In genomic region chr17:65515512-65515911, GRCh38 we compare ENCODE assay signal across 1 cellular context.
A peak's percentile ranks its signal among the peaks of the same experiment; 100 is the strongest.
TF ChIP-seq lines count a peak whose summit lies in the region.

No MANE protein-coding gene starts in this region.

TF ChIP-seq in HepG2, 621 proteins besides CTCF, POLR2A, EP300 and RAD21:
- TF ChIP-seq ZNF121 (CRISPR knock-in tag; IDR thresholded peaks at IDR 0.05) (0 out of 2 replicates have a peak, but pooled peaks have one; percentile 11), XBP1 (CRISPR knock-in tag; IDR thresholded peaks at IDR 0.05) (no peak), ZSCAN22 (CRISPR knock-in tag; IDR thresholded peaks at IDR 0.05) (peak; percentile 77; the same call in 1 of the 2 replicates), CSRNP1 (CRISPR knock-in tag; IDR thresholded peaks at IDR 0.05) (0 out of 2 replicates have a peak, but pooled peaks have one; percentile 12), ZNF589 (CRISPR knock-in tag; conservative IDR thresholded peaks at IDR 0.05) (no peak), ZNF687 (CRISPR knock-in tag; IDR thresholded peaks at IDR 0.05) (peak; percentile 12; the same call in 1 of the 2 replicates), SALL1 (CRISPR knock-in tag; IDR thresholded peaks at IDR 0.05) (0 out of 2 replicates have a peak, but pooled peaks have one; percentile 15), ATF6 (CRISPR knock-in tag; conservative IDR thresholded peaks at IDR 0.05) (0 out of 2 replicates have a peak, but pooled peaks have one; percentile 1)
TF ChIP-seq in HepG2: peak in this region for 6.
